In the genomic region with DNA sequence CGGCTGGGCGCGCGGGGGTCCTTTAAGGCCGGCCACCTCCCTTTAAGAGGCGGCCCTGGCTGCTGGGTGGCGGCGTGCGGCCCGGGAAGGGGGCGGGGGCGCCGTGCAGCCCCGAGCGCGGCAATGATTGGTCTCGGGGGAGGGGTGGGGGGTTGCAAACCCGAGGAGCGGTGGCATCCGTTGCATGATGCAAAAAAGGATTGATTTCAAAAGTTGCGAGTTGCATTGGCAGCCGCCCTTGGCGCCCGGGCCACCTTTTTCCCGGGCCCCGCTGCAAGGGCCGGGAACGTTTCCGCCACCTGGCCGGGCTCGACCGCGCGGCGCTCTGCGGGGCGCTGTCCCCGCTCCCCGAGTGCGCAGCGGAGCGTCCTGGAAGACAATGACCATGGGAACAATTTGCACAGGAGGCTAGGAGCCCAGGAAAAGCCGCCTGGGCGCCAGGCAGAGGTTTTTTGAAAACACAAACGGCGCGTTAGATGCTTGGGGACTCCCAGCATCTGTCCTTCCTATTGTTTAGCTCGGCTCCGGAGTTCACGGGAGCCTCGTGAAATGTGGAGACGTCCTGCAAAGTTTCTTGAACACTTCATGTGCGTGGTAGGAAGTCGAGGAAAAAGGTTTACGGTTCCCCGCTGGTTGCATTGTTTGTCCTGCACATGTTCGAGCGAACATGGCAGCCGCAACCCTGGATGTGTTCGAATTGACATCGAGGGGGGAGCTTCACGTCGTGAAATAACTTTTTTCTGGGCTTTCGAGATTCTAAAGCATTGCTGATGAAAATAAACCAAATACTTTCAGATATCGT, we compare ENCODE assay signal across 1 cellular context.
A peak's percentile ranks its signal among the peaks of the same experiment; 100 is the strongest.
TF ChIP-seq lines count a peak whose summit lies in the region.

A gene with protein sequence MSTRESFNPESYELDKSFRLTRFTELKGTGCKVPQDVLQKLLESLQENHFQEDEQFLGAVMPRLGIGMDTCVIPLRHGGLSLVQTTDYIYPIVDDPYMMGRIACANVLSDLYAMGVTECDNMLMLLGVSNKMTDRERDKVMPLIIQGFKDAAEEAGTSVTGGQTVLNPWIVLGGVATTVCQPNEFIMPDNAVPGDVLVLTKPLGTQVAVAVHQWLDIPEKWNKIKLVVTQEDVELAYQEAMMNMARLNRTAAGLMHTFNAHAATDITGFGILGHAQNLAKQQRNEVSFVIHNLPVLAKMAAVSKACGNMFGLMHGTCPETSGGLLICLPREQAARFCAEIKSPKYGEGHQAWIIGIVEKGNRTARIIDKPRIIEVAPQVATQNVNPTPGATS (minus strand): TSS at position 78 of the 802 bp plus-strand sequence. CDS start 3,343 bp downstream, outside the sequence.

TF ChIP-seq in WTC11, 78 proteins besides CTCF, POLR2A, EP300 and RAD21 (continued from another document):
- TF ChIP-seq, protein P1, sequence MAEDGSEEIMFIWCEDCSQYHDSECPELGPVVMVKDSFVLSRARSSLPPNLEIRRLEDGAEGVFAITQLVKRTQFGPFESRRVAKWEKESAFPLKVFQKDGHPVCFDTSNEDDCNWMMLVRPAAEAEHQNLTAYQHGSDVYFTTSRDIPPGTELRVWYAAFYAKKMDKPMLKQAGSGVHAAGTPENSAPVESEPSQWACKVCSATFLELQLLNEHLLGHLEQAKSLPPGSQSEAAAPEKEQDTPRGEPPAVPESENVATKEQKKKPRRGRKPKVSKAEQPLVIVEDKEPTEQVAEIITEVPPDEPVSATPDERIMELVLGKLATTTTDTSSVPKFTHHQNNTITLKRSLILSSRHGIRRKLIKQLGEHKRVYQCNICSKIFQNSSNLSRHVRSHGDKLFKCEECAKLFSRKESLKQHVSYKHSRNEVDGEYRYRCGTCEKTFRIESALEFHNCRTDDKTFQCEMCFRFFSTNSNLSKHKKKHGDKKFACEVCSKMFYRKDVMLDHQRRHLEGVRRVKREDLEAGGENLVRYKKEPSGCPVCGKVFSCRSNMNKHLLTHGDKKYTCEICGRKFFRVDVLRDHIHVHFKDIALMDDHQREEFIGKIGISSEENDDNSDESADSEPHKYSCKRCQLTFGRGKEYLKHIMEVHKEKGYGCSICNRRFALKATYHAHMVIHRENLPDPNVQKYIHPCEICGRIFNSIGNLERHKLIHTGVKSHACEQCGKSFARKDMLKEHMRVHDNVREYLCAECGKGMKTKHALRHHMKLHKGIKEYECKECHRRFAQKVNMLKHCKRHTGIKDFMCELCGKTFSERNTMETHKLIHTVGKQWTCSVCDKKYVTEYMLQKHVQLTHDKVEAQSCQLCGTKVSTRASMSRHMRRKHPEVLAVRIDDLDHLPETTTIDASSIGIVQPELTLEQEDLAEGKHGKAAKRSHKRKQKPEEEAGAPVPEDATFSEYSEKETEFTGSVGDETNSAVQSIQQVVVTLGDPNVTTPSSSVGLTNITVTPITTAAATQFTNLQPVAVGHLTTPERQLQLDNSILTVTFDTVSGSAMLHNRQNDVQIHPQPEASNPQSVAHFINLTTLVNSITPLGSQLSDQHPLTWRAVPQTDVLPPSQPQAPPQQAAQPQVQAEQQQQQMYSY (CRISPR knock-in tag; IDR thresholded peaks at IDR 0.05): no peak
- TF ChIP-seq IRF2 (CRISPR knock-in tag; IDR thresholded peaks at IDR 0.05; ENCODE audit: borderline replicate concordance, low read depth): no peak
- TF ChIP-seq, protein P2, sequence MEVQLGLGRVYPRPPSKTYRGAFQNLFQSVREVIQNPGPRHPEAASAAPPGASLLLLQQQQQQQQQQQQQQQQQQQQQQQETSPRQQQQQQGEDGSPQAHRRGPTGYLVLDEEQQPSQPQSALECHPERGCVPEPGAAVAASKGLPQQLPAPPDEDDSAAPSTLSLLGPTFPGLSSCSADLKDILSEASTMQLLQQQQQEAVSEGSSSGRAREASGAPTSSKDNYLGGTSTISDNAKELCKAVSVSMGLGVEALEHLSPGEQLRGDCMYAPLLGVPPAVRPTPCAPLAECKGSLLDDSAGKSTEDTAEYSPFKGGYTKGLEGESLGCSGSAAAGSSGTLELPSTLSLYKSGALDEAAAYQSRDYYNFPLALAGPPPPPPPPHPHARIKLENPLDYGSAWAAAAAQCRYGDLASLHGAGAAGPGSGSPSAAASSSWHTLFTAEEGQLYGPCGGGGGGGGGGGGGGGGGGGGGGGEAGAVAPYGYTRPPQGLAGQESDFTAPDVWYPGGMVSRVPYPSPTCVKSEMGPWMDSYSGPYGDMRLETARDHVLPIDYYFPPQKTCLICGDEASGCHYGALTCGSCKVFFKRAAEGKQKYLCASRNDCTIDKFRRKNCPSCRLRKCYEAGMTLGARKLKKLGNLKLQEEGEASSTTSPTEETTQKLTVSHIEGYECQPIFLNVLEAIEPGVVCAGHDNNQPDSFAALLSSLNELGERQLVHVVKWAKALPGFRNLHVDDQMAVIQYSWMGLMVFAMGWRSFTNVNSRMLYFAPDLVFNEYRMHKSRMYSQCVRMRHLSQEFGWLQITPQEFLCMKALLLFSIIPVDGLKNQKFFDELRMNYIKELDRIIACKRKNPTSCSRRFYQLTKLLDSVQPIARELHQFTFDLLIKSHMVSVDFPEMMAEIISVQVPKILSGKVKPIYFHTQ (CRISPR knock-in tag; IDR thresholded peaks at IDR 0.05): peak; percentile 45
